ENCODE assay signal across 8 cellular contexts in genomic region chr6:147204843-147205311, GRCh38. TPM values are rescaled to one million over a fixed set of nuclear protein-coding genes. Genes with fewer than 3 reads are reported as not detected.
A peak's percentile ranks its signal among the peaks of the same experiment; 100 is the strongest.
DNase-seq lines count a peak whose midpoint lies in the region; TF ChIP-seq lines count a peak whose summit lies in the region.

No MANE protein-coding gene starts in this region.

- 10% methylated on average over 11 of the region's 11 CpGs for WGBS in hepatocyte (ENCODE audit: low lambda C conversion rate, missing lambda C conversion rate)

- peaks cover 20% of the 10 kb centered on the region for H3K4me1 ChIP-seq in hepatocyte (ENCODE audit: insufficient read depth)

- H3K4me3 ChIP-seq in WI38 (ENCODE audit: low read depth, low read length) (peak overlapping the region; percentile 94), hepatocyte (peak overlapping the region; percentile 88), skin epidermis (peak overlapping the region; percentile 68 to 95 (median 86))

- H4K20me1 ChIP-seq in hepatocyte (ENCODE audit: insufficient read depth, poor library complexity, severe bottlenecking): peaks cover 11% of the 10 kb centered on the region

- H3K9me3 ChIP-seq in hepatocyte (ENCODE audit: low read depth): no peaks in the 10 kb centered on the region

- H3K9me2 ChIP-seq in hepatocyte (replicated peaks; ENCODE audit: insufficient read depth): no peaks in the 10 kb centered on the region

- H3K27ac Mint-ChIP-seq in T-helper 2 cell treated with Interferon-gamma antibody and Interleukin-4, amounts not matched to agents 5 μg/mL and 100 μg/mL, for 36 hours: peak overlapping the region; percentile 92

- no peaks in the 10 kb centered on the region for H3K27me3 ChIP-seq in hepatocyte

- no peak for TF ChIP-seq CTCF in WI38 (IDR thresholded peaks at IDR 0.05; ENCODE audit: low read depth, low read length)
- no peak for TF ChIP-seq CTCF in hepatocyte (IDR thresholded peaks at IDR 0.05; ENCODE audit: poor library complexity)

- no peak for DNase-seq in T-helper 2 cell treated with Interferon-gamma antibody and Interleukin-4, amounts not matched to agents 5 μg/mL and 100 μg/mL, for 36 hours (ENCODE audit: low spot score)
- DNase-seq in T-helper 2 cell (no peak), hepatocyte (ENCODE audit: low spot score) (no peak), COLO829 (ENCODE audit: low spot score) (no peak), germinal center (ENCODE audit: low spot score) (no peak)
- no peak for DNase-seq in activated CD8-positive, alpha-beta memory T cell treated with anti-CD3 and anti-CD28 coated beads for 24 hours

- peaks cover 32% of the 10 kb centered on the region for H3K4me1 Mint-ChIP-seq in T-helper 2 cell treated with Interferon-gamma antibody and Interleukin-4, amounts not matched to agents 5 μg/mL and 100 μg/mL, for 36 hours (ENCODE audit: low read depth)

- peak overlapping the region; percentile 85 for H3K4me2 ChIP-seq in hepatocyte

- peak overlapping the region; percentile 91 for H2AFZ ChIP-seq in hepatocyte

- H3K9me3 Mint-ChIP-seq in T-helper 2 cell treated with Interferon-gamma antibody and Interleukin-4, amounts not matched to agents 5 μg/mL and 100 μg/mL, for 36 hours: no peaks in the 10 kb centered on the region

- no peaks in the 10 kb centered on the region for H3K27me3 Mint-ChIP-seq in T-helper 2 cell treated with Interferon-gamma antibody and Interleukin-4, amounts not matched to agents 5 μg/mL and 100 μg/mL, for 36 hours (ENCODE audit: low read depth)

- H3K36me3 ChIP-seq in hepatocyte (replicated peaks; ENCODE audit: insufficient read depth, low read depth): no peaks in the 10 kb centered on the region

- peak overlapping the region; percentile 90 for H3K4me3 Mint-ChIP-seq in T-helper 2 cell treated with Interferon-gamma antibody and Interleukin-4, amounts not matched to agents 5 μg/mL and 100 μg/mL, for 36 hours

- peaks cover 11% of the 10 kb centered on the region for H3K36me3 Mint-ChIP-seq in T-helper 2 cell treated with Interferon-gamma antibody and Interleukin-4, amounts not matched to agents 5 μg/mL and 100 μg/mL, for 36 hours (ENCODE audit: low read depth)

- peaks cover 56% of the 10 kb centered on the region for H3K79me2 ChIP-seq in hepatocyte

- peak overlapping the region; percentile 98 for H3K27ac ChIP-seq in hepatocyte
- peak overlapping the region in 19 of 21 experiments; percentile 85 to 97 (median 94) for H3K27ac ChIP-seq in skin epidermis

RNA-seq across cellular contexts. Expression of gene STXBP5, which starts 0.7 kb away (rescaled TPM):
- 28.2 and 30.3 TPM in 2 replicates for total RNA-seq in hepatocyte
- 10.3 and 11.1 TPM in 2 replicates for polyA plus RNA-seq in hepatocyte
